In genomic region chr12:30965613-30965985, GRCh38 we compare ENCODE assay signal across 14 cellular contexts. TPM values are rescaled to one million over a fixed set of nuclear protein-coding genes. Genes with fewer than 3 reads are reported as not detected.
A peak's percentile ranks its signal among the peaks of the same experiment; 100 is the strongest.
DNase-seq lines count a peak whose midpoint lies in the region; ATAC-seq and TF ChIP-seq lines count a peak whose summit lies in the region.
"Had no signal": no experiment of that assay in that cellular context is flagged by ENCODE, and none has a peak within 500 bp of the region (broad histone marks: within the 10 kb centered on the region; RNA-seq: fewer than 3 reads in every experiment).

No MANE protein-coding gene starts in this region.

- no TSS peak for BruUV-seq in PC-3 (replicated peaks; lab: Mats Ljungman, UMichigan)

- H3K4me2 ChIP-seq in PC-3 (ENCODE audit: low read length), result no peak overlapping the region

- H3K27me3 Mint-ChIP-seq in progenitor cell of endocrine pancreas, result no peaks in the 10 kb centered on the region

- no peak overlapping the region for H3K9ac ChIP-seq in PC-3 (ENCODE audit: low read length)

- intact Hi-C loops in PC-3 (cut with micrococcal nuclease), result loop anchor here (5.0 kb wide), 1 partner anchor 113 kb away; no protein-coding TSS in a partner anchor

- no peaks in the 10 kb centered on the region for H3K79me2 ChIP-seq in PC-3 (ENCODE audit: low read length)

- peak; percentile 67 for ATAC-seq in PC-3
- ATAC-seq in GM18858 (IDR thresholded peaks at IDR 0.05; ENCODE audit: unreplicated experiment), result no peak
- no peak for ATAC-seq in HG03025 (IDR thresholded peaks at IDR 0.05; ENCODE audit: low FRiP score, unreplicated experiment)
- ATAC-seq: left cardiac atrium had no signal

- no peaks in the 10 kb centered on the region for H3F3A ChIP-seq in PC-3 (ENCODE audit: low read length, unreplicated experiment)

- no peak overlapping the region for H3K27ac Mint-ChIP-seq in progenitor cell of endocrine pancreas
- H3K27ac Mint-ChIP-seq: stimulated activated naive CD8-positive, alpha-beta T cell treated with anti-CD3 and anti-CD28 coated beads, Interleukin-15, Interleukin-2, amounts not matched to agents 100 ng/mL and 50 ng/mL, for 24 hours had no signal

- no peaks in the 10 kb centered on the region for H3K36me3 ChIP-seq in PC-3 (ENCODE audit: low read depth, low read length)

- H3K4me1 ChIP-seq in PC-3 (ENCODE audit: insufficient read depth, low read length), result peaks cover 6% of the 10 kb centered on the region

- peak; percentile 15 for DNase-seq in NCI-H2196 (lab: John Stamatoyannopoulos, UW; ENCODE audit: unreplicated experiment)
- DNase-seq in NCI-H2196 treated with DMSO at 0.1 percent for 48 hours (lab: John Stamatoyannopoulos, UW; ENCODE audit: unreplicated experiment), result no peak
- DNase-seq in PC-3, result peak; percentile 45
- DNase-seq in fibroblast of pulmonary artery (ENCODE audit: low read depth), result peak; percentile 6
- DNase-seq in progenitor cell of endocrine pancreas (ENCODE audit: low spot score, unreplicated experiment), result no peak
- no peak for DNase-seq in NCI-H446 (lab: John Stamatoyannopoulos, UW)
- DNase-seq: activated T-cell treated with anti-CD3 and anti-CD28 coated beads, Interleukin-2, amount 50 U/mL, for 1 hour; left cardiac atrium; NCI-H2107; stimulated activated CD4-positive, alpha-beta T cell treated with anti-CD3 and anti-CD28 coated beads, Interleukin-4, amount 100 ng/mL, for 24 hours had no signal

- H3K9me2 ChIP-seq in PC-3 (replicated peaks; ENCODE audit: low read length), result no peaks in the 10 kb centered on the region

- H3K36me3 Mint-ChIP-seq in progenitor cell of endocrine pancreas (ENCODE audit: insufficient read depth), result no peaks in the 10 kb centered on the region

- H3K27me3 ChIP-seq in PC-3 (ENCODE audit: low read length), result no peaks in the 10 kb centered on the region

- H3K4me3 Mint-ChIP-seq in progenitor cell of endocrine pancreas (ENCODE audit: low read depth), result no peak overlapping the region
- H3K4me3 Mint-ChIP-seq: stimulated activated naive CD8-positive, alpha-beta T cell treated with anti-CD3 and anti-CD28 coated beads, Interleukin-15, Interleukin-2, amounts not matched to agents 100 ng/mL and 50 ng/mL, for 24 hours had no signal

- no peaks in the 10 kb centered on the region for H3K9me3 Mint-ChIP-seq in progenitor cell of endocrine pancreas (ENCODE audit: low read depth)
- H3K9me3 Mint-ChIP-seq: stimulated activated naive CD8-positive, alpha-beta T cell treated with anti-CD3 and anti-CD28 coated beads, Interleukin-15, Interleukin-2, amounts not matched to agents 100 ng/mL and 50 ng/mL, for 24 hours had no signal

- no peak overlapping the region for H2AFZ ChIP-seq in PC-3 (ENCODE audit: low read length)

- H4K20me1 ChIP-seq in PC-3 (ENCODE audit: low read length), result no peaks in the 10 kb centered on the region

- H3K4me3 ChIP-seq in PC-3 (ENCODE audit: low read length) (no peak overlapping the region), fibroblast of pulmonary artery (replicated peaks; ENCODE audit: low read depth, low read length) (no peak overlapping the region)

- TF ChIP-seq CTCF in PC-3 (conservative IDR thresholded peaks at IDR 0.05; ENCODE audit: low read depth, low read length) (peak; percentile 61), fibroblast of pulmonary artery (IDR thresholded peaks at IDR 0.05; ENCODE audit: low read length, missing control alignments) (peak; percentile 20), progenitor cell of endocrine pancreas (IDR thresholded peaks at IDR 0.05; ENCODE audit: unreplicated experiment) (peak; percentile 66)

- peaks cover 3% of the 10 kb centered on the region for H3K4me1 Mint-ChIP-seq in progenitor cell of endocrine pancreas (ENCODE audit: low read depth)

- H3K27ac ChIP-seq in PC-3 (ENCODE audit: low read length), result no peak overlapping the region
- H3K27ac ChIP-seq: RWPE1 had no signal

- CTCF ChIA-PET in PC-3 (lab: Charles Lee), result interaction anchor here (0.6 to 0.7 kb wide), 2 partner anchors 9 to 23 kb away, joined by 3 to 5 read pairs; no protein-coding TSS in a partner anchor

- no peaks in the 10 kb centered on the region for H3K9me3 ChIP-seq in PC-3 (ENCODE audit: low read length)

- POLR2A ChIA-PET in PC-3 (lab: Charles Lee; ENCODE audit: unreplicated experiment), result no interaction called here

RNA-seq across cellular contexts. Expression of gene TSPAN11, which starts 39.1 kb away (rescaled TPM):
- not detected in 2 replicates for total RNA-seq in PC-3 (2014; rRNA removed)
- total RNA-seq in progenitor cell of endocrine pancreas, result 17.5 and 24.1 TPM in 2 replicates

Comparison
In these comparisons a context has a peak if more than half of its experiments do, and no peak if none do; other contexts are left out.
1. DNase-seq: peak in NCI-H2196 (single experiment), PC-3 (single experiment) and fibroblast of pulmonary artery (single experiment); none in NCI-H2196 treated with DMSO at 0.1 percent for 48 hours (single experiment), progenitor cell of endocrine pancreas (single experiment) and NCI-H446 (0 of 2).
2. RNA of gene TSPAN11, which starts 39.1 kb away (total RNA-seq): 17.5 to 24.1 TPM in progenitor cell of endocrine pancreas; not detected in PC-3; every median in the first group is over 10 times any median in the second.
3. Peak in every context shown above with its lines, with median percentiles within 50 percentile points of each other: CTCF ChIP-seq.